In the genomic region with DNA sequence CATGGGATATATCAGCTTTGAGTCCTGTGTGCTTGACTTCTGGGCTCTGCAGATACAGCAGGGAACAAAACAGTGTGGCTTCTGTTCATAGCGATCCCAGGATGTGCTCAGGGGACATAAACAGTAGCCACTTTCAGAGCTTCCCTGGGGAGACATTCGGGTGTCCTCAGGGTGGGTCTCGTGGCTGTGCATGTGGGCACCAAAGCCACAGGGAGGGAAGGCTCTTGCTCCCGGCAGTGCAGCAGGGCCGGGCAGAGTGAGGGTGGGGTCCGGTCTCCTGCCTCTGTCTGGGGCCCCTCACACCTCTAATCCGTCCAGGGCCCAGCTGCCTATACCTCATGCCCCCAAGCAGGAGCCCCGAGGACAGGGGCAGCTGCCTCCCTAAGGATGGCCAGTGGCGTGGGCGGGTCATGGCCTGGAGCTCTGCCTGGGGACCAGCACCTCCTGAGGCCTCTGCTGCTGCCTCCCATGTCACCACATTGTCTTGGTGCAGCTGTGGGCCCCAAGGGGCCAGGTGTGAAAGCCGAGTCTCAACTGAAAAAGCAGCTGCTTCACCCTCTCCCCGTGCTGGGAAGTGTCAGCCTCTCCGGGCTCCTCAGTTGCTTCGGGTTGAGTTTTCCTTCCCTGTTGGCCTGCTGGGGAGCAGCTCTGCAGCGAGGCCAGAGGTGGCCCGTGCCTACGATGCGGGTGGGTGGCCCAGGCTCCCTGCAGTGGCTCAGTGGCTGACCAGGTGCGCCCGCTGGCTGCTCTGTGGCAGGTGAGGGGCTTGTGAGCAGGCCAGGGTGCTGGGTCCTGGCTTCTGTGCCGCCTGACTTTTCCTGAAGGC, we compare ENCODE assay signal across 1 cellular context.
TF ChIP-seq lines count a peak whose summit lies in the region.

No MANE protein-coding gene starts in this region.

TF ChIP-seq in GM12878, 131 proteins besides CTCF, POLR2A, EP300 and RAD21 (continued from another document):
- TF ChIP-seq NKRF (conservative IDR thresholded peaks at IDR 0.05) (no peak; the same call in 1 of the 2 replicates), MXI1 (IDR thresholded peaks at IDR 0.05; ENCODE audit: low read depth, low read length) (0 out of 2 replicates have a peak, but pooled peaks have one; percentile 38), STAT1 (conservative IDR thresholded peaks at IDR 0.05) (no peak), TAF1 (IDR thresholded peaks at IDR 0.05; ENCODE audit: borderline replicate concordance, low read depth, low read length) (no peak), MEF2A (IDR thresholded peaks at IDR 0.05; ENCODE audit: insufficient read depth, low read depth, low read length) (no peak), CEBPB (IDR thresholded peaks at IDR 0.05; ENCODE audit: borderline replicate concordance in 1 of 2, low read depth in 2 of 2, low read length in 2 of 2) (no peak), JUND (IDR thresholded peaks at IDR 0.05; ENCODE audit: low read depth, low read length) (no peak), RFX5 (IDR thresholded peaks at IDR 0.05; ENCODE audit: low read depth, low read length) (no peak)
